ENCODE assay signal across 21 cellular contexts in genomic region chr5:1416856-1417469, GRCh38. TPM values are rescaled to one million over a fixed set of nuclear protein-coding genes. Genes with fewer than 3 reads are reported as not detected.
DNase-seq lines count a peak whose midpoint lies in the region; ATAC-seq, FAIRE-seq and TF ChIP-seq lines count a peak whose summit lies in the region.
"Had no signal": no experiment of that assay in that cellular context is flagged by ENCODE, and none has a peak within 500 bp of the region (broad histone marks: within the 10 kb centered on the region; RNA-seq: fewer than 3 reads in every experiment).

No MANE protein-coding gene starts in this region.

- H3K4me1 ChIP-seq in right lobe of liver (no peaks in the 10 kb centered on the region), HepG2 (ENCODE audit: insufficient read depth, low read length) (no peaks in the 10 kb centered on the region), H1 (replicated peaks in 1 of 4; ENCODE audit: control insufficient read depth in 3 of 4, insufficient read depth in 4 of 4, low read length in 3 of 4) (peaks cover 0 to 14% (median 8%) of the 10 kb centered on the region in 4 experiments; a peak in 5 of 7 replicates)

- H3K27me3 ChIP-seq in right lobe of liver (no peaks in the 10 kb centered on the region), HepG2 (ENCODE audit: control insufficient read depth in 1 of 2, insufficient read depth in 2 of 2, low read length in 2 of 2) (peaks cover 19 to 36% of the 10 kb centered on the region in 2 experiments; a peak in 4 of 5 replicates), H1 (replicated peaks in 1 of 4; ENCODE audit: control insufficient read depth in 3 of 4, extremely low read depth in 1 of 4, insufficient read depth in 3 of 4, low read length in 3 of 4) (no peaks in the 10 kb centered on the region)

- H3K27me3 Mint-ChIP-seq in activated T-cell treated with anti-CD3 and anti-CD28 coated beads, Interleukin-2, amount 50 U/mL, for 4 hours (ENCODE audit: low read depth): peaks cover 7% of the 10 kb centered on the region
- H3K27me3 Mint-ChIP-seq in type B pancreatic cell: peaks cover 28% of the 10 kb centered on the region

- no peak overlapping the region for H4K5ac ChIP-seq in H1 (ENCODE audit: insufficient read length, low read depth, low read length)

- H3K23ac ChIP-seq in H1 (ENCODE audit: insufficient read length): no peak overlapping the region

- H3K9ac ChIP-seq in HepG2 (ENCODE audit: insufficient read depth, low read depth, low read length) (no peak overlapping the region), H1 (replicated peaks in 1 of 4; ENCODE audit: extremely low read depth in 1 of 4, low read depth in 3 of 4, low read length in 3 of 4) (no peak overlapping the region)
- H3K9ac ChIP-seq: GM23248 had no signal

- DNase-seq in right lobe of liver: peak in 2 of 3 donors; percentile 7 to 31
- no peak for DNase-seq in HepG2 (ENCODE audit: low spot score)
- no peak for DNase-seq in H1 (ENCODE audit: low read depth in 1 of 2, low spot score in 2 of 2)
- DNase-seq in posterior vena cava (ENCODE audit: low spot score): peak; percentile 66
- no peak for DNase-seq in NK-92 (lab: John Stamatoyannopoulos, UW; ENCODE audit: unreplicated experiment)
- no peak for DNase-seq in activated T-cell treated with anti-CD3 and anti-CD28 coated beads, Interleukin-2, amount 50 U/mL, for 4 hours
- no peak for DNase-seq in type B pancreatic cell (ENCODE audit: extremely low spot score, unreplicated experiment)
- DNase-seq: CD4-positive, alpha-beta memory T cell; DMS153; GF-D8; GM23248; HCEC 1CT; NCI-H1092 treated with DMSO at 0.1 percent for 48 hours; NCI-H2081 treated with DMSO at 0.1 percent for 48 hours; SIG-M5 had no signal

- H3K79me2 ChIP-seq in HepG2 (ENCODE audit: insufficient read depth, low read length) (no peaks in the 10 kb centered on the region), H1 (ENCODE audit: control insufficient read depth in 1 of 2, insufficient read depth in 2 of 2, low read length in 2 of 2) (no peaks in the 10 kb centered on the region)

- no peaks in the 10 kb centered on the region for H3K36me3 Mint-ChIP-seq in activated T-cell treated with anti-CD3 and anti-CD28 coated beads, Interleukin-2, amount 50 U/mL, for 4 hours (ENCODE audit: insufficient read depth)
- H3K36me3 Mint-ChIP-seq in type B pancreatic cell: no peaks in the 10 kb centered on the region
- H3K36me3 Mint-ChIP-seq: CD4-positive, alpha-beta memory T cell had no signal

- no peak overlapping the region for H4K91ac ChIP-seq in H1 (replicated peaks; ENCODE audit: insufficient read length, low read length)

- H3K18ac ChIP-seq in H1 (ENCODE audit: extremely low read depth, low read length): no peak overlapping the region

- H2AK5ac ChIP-seq in H1 (ENCODE audit: low read depth, low read length): 0 out of 2 replicates have a peak overlapping the region, but pooled peaks have one; percentile 53

- ATAC-seq in right lobe of liver (no peak), HepG2 (no peak)
- no peak for ATAC-seq in activated T-cell treated with anti-CD3 and anti-CD28 coated beads, Interleukin-2, amount 50 U/mL, for 4 hours
- ATAC-seq: GM12878 had no signal

- POLR2A ChIA-PET in HepG2 (lab: Yijun Ruan, JAX): no interaction called here
- POLR2A ChIA-PET in H1 (lab: Charles Lee; ENCODE audit: partially characterized antibody): no interaction called here

- no peak overlapping the region for H4K8ac ChIP-seq in H1 (ENCODE audit: extremely low read depth, insufficient read depth, low read length)

- no peak overlapping the region for H2BK120ac ChIP-seq in H1 (replicated peaks; ENCODE audit: low read depth, low read length)

- in situ Hi-C loops in HepG2 (cut with HindIII; ENCODE audit: extremely low pct_ligation_motif_present, low pct_unique_long_range_greater_than_20kb): no loop called here

- H3K9me3 Mint-ChIP-seq in activated T-cell treated with anti-CD3 and anti-CD28 coated beads, Interleukin-2, amount 50 U/mL, for 4 hours: no peaks in the 10 kb centered on the region
- H3K9me3 Mint-ChIP-seq in type B pancreatic cell: no peaks in the 10 kb centered on the region

- no peaks in the 10 kb centered on the region for H3K36me3 ChIP-seq in right lobe of liver
- no peaks in the 10 kb centered on the region for H3K36me3 ChIP-seq in HepG2 (replicated peaks in 1 of 2; ENCODE audit: control insufficient read depth in 1 of 2, insufficient read depth in 2 of 2, low read length in 2 of 2)
- no peaks in the 10 kb centered on the region for H3K36me3 ChIP-seq in H1 (ENCODE audit: control insufficient read depth in 2 of 4, insufficient read depth in 4 of 4, low read length in 3 of 4)

- no peak overlapping the region for H3K4me3 ChIP-seq in right lobe of liver
- no peak overlapping the region for H3K4me3 ChIP-seq in HepG2 (replicated peaks in 1 of 3; ENCODE audit: insufficient read depth in 1 of 3, low read depth in 2 of 3, low read length in 3 of 3)
- H3K4me3 ChIP-seq in H1 (ENCODE audit: extremely low read depth in 1 of 4, insufficient read depth in 2 of 4, low read depth in 3 of 4, low read length in 4 of 4): no peak overlapping the region
- H3K4me3 ChIP-seq: GM12878, GM23248 had no signal

- FAIRE-seq in HepG2 (lab: Jason Lieb, UNC) (no peak), H1 (lab: Jason Lieb, UNC) (no peak)
- FAIRE-seq: A204.1, GM12878, GM19239 had no signal

- no peak overlapping the region for H3K27ac Mint-ChIP-seq in type B pancreatic cell

- no peak for TF ChIP-seq RAD21 in HepG2 (CRISPR knock-in tag; IDR thresholded peaks at IDR 0.05)
- TF ChIP-seq RAD21 in H1 (IDR thresholded peaks at IDR 0.05 in 1 of 2, conservative IDR thresholded peaks at IDR 0.05 in 1 of 2; ENCODE audit: low read depth in 2 of 2, low read length in 2 of 2): no peak

- H3K14ac ChIP-seq in H1 (ENCODE audit: insufficient read length): no peak overlapping the region

- H3K4me2 ChIP-seq in HepG2 (ENCODE audit: low read depth, low read length): no peak overlapping the region
- no peak overlapping the region for H3K4me2 ChIP-seq in H1 (ENCODE audit: insufficient read depth in 1 of 2, low read depth in 2 of 2, low read length in 2 of 2)

- H2BK12ac ChIP-seq in H1 (ENCODE audit: low read depth, low read length): no peak overlapping the region

- H3K79me1 ChIP-seq in H1 (ENCODE audit: low read depth, low read length): no peaks in the 10 kb centered on the region

- H3K9me3 ChIP-seq in right lobe of liver (no peaks in the 10 kb centered on the region), HepG2 (ENCODE audit: low read length) (no peaks in the 10 kb centered on the region), H1 (ENCODE audit: insufficient read depth in 2 of 2, low read depth in 1 of 2, low read length in 1 of 2) (peaks cover 3 to 7% of the 10 kb centered on the region in 2 experiments; a peak in 2 of 4 replicates)

- TF ChIP-seq EP300 in HepG2 (IDR thresholded peaks at IDR 0.05; ENCODE audit: low read depth in 2 of 2, low read length in 2 of 2): no peak
- TF ChIP-seq EP300 in HepG2 (CRISPR knock-in tag; IDR thresholded peaks at IDR 0.05; ENCODE audit: borderline replicate concordance): no peak
- TF ChIP-seq EP300 in H1 (IDR thresholded peaks at IDR 0.05; ENCODE audit: borderline replicate concordance in 1 of 2, low read depth in 2 of 2, low read length in 2 of 2): no peak

- no peak overlapping the region for H2BK5ac ChIP-seq in H1 (ENCODE audit: low read depth, low read length)

- BruUV-seq in HepG2 (replicated peaks; lab: Mats Ljungman, UMichigan): no TSS peak

- H2BK15ac ChIP-seq in H1 (ENCODE audit: low read length): no peak overlapping the region

- H2AFZ ChIP-seq in HepG2 (ENCODE audit: low read length) (no peak overlapping the region), H1 (ENCODE audit: low read length) (no peak overlapping the region)
- H2AFZ ChIP-seq: GM23248 had no signal

- TF ChIP-seq CTCF in right lobe of liver (IDR thresholded peaks at IDR 0.05): no peak
- TF ChIP-seq CTCF in HepG2 (CRISPR knock-in tag; IDR thresholded peaks at IDR 0.05): no peak
- TF ChIP-seq CTCF in H1 (IDR thresholded peaks at IDR 0.05; ENCODE audit: control extremely low read depth in 1 of 3, insufficient read depth in 1 of 3, low read depth in 1 of 3, low read length in 3 of 3): no peak
- TF ChIP-seq CTCF in type B pancreatic cell (conservative IDR thresholded peaks at IDR 0.05): no peak

- H3K23me2 ChIP-seq in H1 (ENCODE audit: low read depth, low read length): peaks cover 10% of the 10 kb centered on the region; the same call in 1 of the 2 replicates

- no peak overlapping the region for H3K4ac ChIP-seq in H1 (replicated peaks; ENCODE audit: insufficient read length, low read depth, low read length)

- H3K27ac ChIP-seq in right lobe of liver: no peak overlapping the region
- no peak overlapping the region for H3K27ac ChIP-seq in HepG2 (ENCODE audit: extremely low read length, insufficient read depth, low read length)
- no peak overlapping the region for H3K27ac ChIP-seq in H1 (ENCODE audit: low read depth, low read length)
- H3K27ac ChIP-seq: GM23248 had no signal

- no peak for TF ChIP-seq POLR2A in right lobe of liver (IDR thresholded peaks at IDR 0.05)
- TF ChIP-seq POLR2A in HepG2 (IDR thresholded peaks at IDR 0.05; ENCODE audit: insufficient read depth in 1 of 2, low read depth in 2 of 2, low read length in 2 of 2): no peak
- TF ChIP-seq POLR2A in H1 (IDR thresholded peaks at IDR 0.05; ENCODE audit: control extremely low read depth in 1 of 2, low read depth in 2 of 2, low read length in 2 of 2): no peak

- H2BK20ac ChIP-seq in H1 (ENCODE audit: low read length): peak overlapping the region; percentile 61; the same call in 1 of the 2 replicates

- peaks cover 5% of the 10 kb centered on the region; the same call in 1 of the 2 replicates for H4K20me1 ChIP-seq in HepG2 (ENCODE audit: insufficient read depth, low read length)
- H4K20me1 ChIP-seq in H1 (replicated peaks in 1 of 2; ENCODE audit: control insufficient read depth in 1 of 2, insufficient read depth in 2 of 2, low read length in 2 of 2): peaks cover 0 to 8% of the 10 kb centered on the region in 2 experiments

- 80% methylated on average over 2 of the region's 12 CpGs for WGBS in right lobe of liver (ENCODE audit: insufficient coverage, low coverage, low lambda C conversion rate, missing lambda C conversion rate)
- 8% methylated on average over 8 of the region's 12 CpGs for WGBS in HepG2 (ENCODE audit: low lambda C conversion rate)
- WGBS in H1 (ENCODE audit: extremely low coverage in 1 of 2, insufficient coverage in 1 of 2, insufficient read length in 1 of 2, insufficient replicate concordance in 2 of 2, low coverage in 1 of 2, low lambda C conversion rate in 2 of 2, missing lambda C conversion rate in 1 of 2), 2 experiments: 89% methylated on average over 12 of the region's 12 CpGs; no CpG with 5 or more reads in 1 of the 2 experiments

- intact Hi-C loops in right lobe of liver (cut with DNase I): no loop called here
- intact Hi-C loops in HepG2 (cut with micrococcal nuclease; ENCODE audit: unreplicated experiment): no loop called here
- intact Hi-C loops in posterior vena cava (cut with DNase I): no loop called here

- no peaks in the 10 kb centered on the region for H3K4me1 Mint-ChIP-seq in activated T-cell treated with anti-CD3 and anti-CD28 coated beads, Interleukin-2, amount 50 U/mL, for 4 hours (ENCODE audit: low read depth)
- H3K4me1 Mint-ChIP-seq in type B pancreatic cell (ENCODE audit: unreplicated experiment): no peaks in the 10 kb centered on the region

- CTCF ChIA-PET in HepG2 (lab: Yijun Ruan, JAX; ENCODE audit: low intra/inter-chr PET ratio, low total read pairs) (no interaction called here), H1 (lab: Charles Lee; ENCODE audit: partially characterized antibody) (interaction anchor here (0.6 to 1.0 kb wide), 3 partner anchors 8 to 685 kb away, joined by 3 to 4 read pairs (median 3); no protein-coding TSS in a partner anchor)

- H3K4me3 Mint-ChIP-seq in activated T-cell treated with anti-CD3 and anti-CD28 coated beads, Interleukin-2, amount 50 U/mL, for 4 hours: no peak overlapping the region
- H3K4me3 Mint-ChIP-seq in type B pancreatic cell: no peak overlapping the region
- H3K4me3 Mint-ChIP-seq: CD4-positive, alpha-beta memory T cell had no signal

- H3K56ac ChIP-seq in H1 (replicated peaks; ENCODE audit: insufficient read length, low read depth, low read length): no peak overlapping the region

RNA-seq across cellular contexts. Expression of gene SLC6A3, which starts 28.3 kb away (rescaled TPM):
- total RNA-seq in right lobe of liver: not detected
- not detected in 2 replicates for total RNA-seq in HepG2 (2016; rRNA removed; fragmentation: Illumina TruSeq; extraction: Trizol)
- not detected in 2 replicates for total RNA-seq in HepG2 (2016; cell fraction: cytosol; rRNA removed; fragmentation: Illumina TruSeq; extraction: Trizol; ENCODE audit: low read depth)
- total RNA-seq in HepG2 (2016; cell fraction: insoluble cytoplasmic fraction; rRNA removed; fragmentation: Illumina TruSeq; extraction: Trizol): not detected in 2 replicates
- total RNA-seq in HepG2 (2016; cell fraction: membrane; rRNA removed; fragmentation: Illumina TruSeq; extraction: Trizol): not detected in 2 replicates
- not detected in 2 replicates for total RNA-seq in HepG2 (2016; cell fraction: nucleus; rRNA removed; fragmentation: Illumina TruSeq; extraction: Trizol)
- 0.01 and 0.12 TPM in 2 replicates for polyA plus RNA-seq in HepG2 (2011; rRNA removed)
- 0.03 and 0.06 TPM in 2 replicates for polyA plus RNA-seq in HepG2 (2011; cell fraction: cytosol; rRNA removed)
- polyA plus RNA-seq in HepG2 (2011; cell fraction: nucleus; rRNA removed): 0.18 and 0.36 TPM in 2 replicates
- polyA plus RNA-seq in HepG2 (2012): 0.15 and 0.17 TPM in 2 replicates
- polyA plus RNA-seq in HepG2 (2016; cell fraction: cytosol; fragmentation: Illumina TruSeq; extraction: Trizol; ENCODE audit: low read depth): not detected in 2 replicates
- not detected in 2 replicates for polyA plus RNA-seq in HepG2 (2016; cell fraction: insoluble cytoplasmic fraction; fragmentation: Illumina TruSeq; extraction: Trizol; ENCODE audit: low read depth)
- not detected in 2 replicates for polyA plus RNA-seq in HepG2 (2016; cell fraction: membrane; fragmentation: Illumina TruSeq; extraction: Trizol; ENCODE audit: low read depth)
- polyA plus RNA-seq in HepG2 (2016; cell fraction: nucleus; fragmentation: Illumina TruSeq; extraction: Trizol; ENCODE audit: insufficient read depth, low read depth): not detected in 2 replicates
- 0.12 and 0.14 TPM in 2 replicates for polyA minus RNA-seq in HepG2 (2011; rRNA and poly(A)+ RNA removed; ENCODE audit: low replicate concordance)
- polyA minus RNA-seq in HepG2 (2011; cell fraction: cytosol; rRNA and poly(A)+ RNA removed): not detected in 2 replicates
- polyA minus RNA-seq in HepG2 (2011; cell fraction: nucleus; rRNA and poly(A)+ RNA removed): 0.12 TPM in 1 of 2 replicates, not detected in the other
- 0.46 and 0.48 TPM in 2 replicates for total RNA-seq in H1 (2021; fragmentation: NEBNext Ultra II Directional; extraction: Animal tissue kit (Norgen Biotek cat#: 25700))
- 0.86 and 0.91 TPM in 2 replicates for polyA plus RNA-seq in H1 (2011; rRNA removed)
- 0.57 TPM for polyA plus RNA-seq in H1 (2011; cell fraction: cytosol; rRNA removed)
- 1.9 TPM for polyA plus RNA-seq in H1 (2011; cell fraction: nucleus; rRNA removed)
- polyA plus RNA-seq in H1 (2012, experiment 1 of 2): 0.55 to 0.88 TPM (median 0.75 TPM) in 4 replicates
- 0.58 TPM for polyA plus RNA-seq in H1 (2012, experiment 2 of 2)
- polyA plus RNA-seq in H1 (2013, experiment 1 of 2): 0.77 TPM
- 0.94 TPM for polyA plus RNA-seq in H1 (2013, experiment 2 of 2)
- 1.0 and 1.1 TPM in 2 replicates for polyA minus RNA-seq in H1 (2011; rRNA and poly(A)+ RNA removed)
- 0.44 TPM for polyA minus RNA-seq in H1 (2011; cell fraction: cytosol; rRNA and poly(A)+ RNA removed)
- polyA minus RNA-seq in H1 (2011; cell fraction: nucleus; rRNA and poly(A)+ RNA removed): 0.50 TPM
- total RNA-seq in posterior vena cava: under 1 TPM; 0.10 to 0.19 TPM
- not detected for total RNA-seq in activated T-cell treated with anti-CD3 and anti-CD28 coated beads, Interleukin-2, amount 50 U/mL, for 4 hours
- total RNA-seq in type B pancreatic cell (ENCODE audit: low replicate concordance): 0.19 TPM in 2 replicates
- total RNA-seq: CD4-positive, alpha-beta memory T cell; GM12878; GM23248; NCI-H460; OCI-LY7 had no signal
- polyA plus RNA-seq: BJ; CD4-positive, alpha-beta memory T cell; GM23248 had no signal

Comparison
In these comparisons a context has a peak if more than half of its experiments do, and no peak if none do; other contexts are left out.
1. DNase-seq: peak in right lobe of liver (2 of 3) and posterior vena cava (single experiment); none in HepG2 (single experiment), H1 (0 of 2), NK-92 (single experiment), activated T-cell treated with anti-CD3 and anti-CD28 coated beads, Interleukin-2, amount 50 U/mL, for 4 hours (single experiment) and type B pancreatic cell (single experiment).